In the genomic region with DNA sequence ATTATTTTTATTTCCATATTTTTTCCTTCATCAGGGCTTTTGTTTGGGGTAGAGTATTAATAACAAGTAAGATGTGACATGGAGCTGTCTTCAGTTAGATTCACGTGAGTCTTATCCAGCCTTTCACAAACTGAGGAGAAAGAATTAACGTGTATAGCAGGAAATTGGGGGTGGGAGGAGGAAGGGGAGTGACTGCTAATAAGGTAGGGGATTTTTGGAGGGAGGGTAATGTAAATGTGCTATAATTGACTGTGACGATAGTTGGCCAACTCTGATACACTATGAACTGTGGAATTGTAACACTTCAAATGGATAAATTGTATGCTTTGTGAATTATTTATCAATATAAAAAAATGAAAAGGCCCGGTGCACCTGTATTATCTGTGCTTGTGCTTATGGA, we compare ENCODE assay signal across 21 cellular contexts. TPM values are rescaled to one million over a fixed set of nuclear protein-coding genes. Genes with fewer than 3 reads are reported as not detected.
DNase-seq lines count a peak whose midpoint lies in the region; ATAC-seq and TF ChIP-seq lines count a peak whose summit lies in the region.
"Had no signal": no experiment of that assay in that cellular context is flagged by ENCODE, and none has a peak within 500 bp of the region (broad histone marks: within the 10 kb centered on the region; RNA-seq: fewer than 3 reads in every experiment).

No MANE protein-coding gene starts in this region.

- no peaks in the 10 kb centered on the region for H3K27me3 Mint-ChIP-seq in activated CD4-positive, alpha-beta T cell treated with anti-CD3 and anti-CD28 coated beads for 36 hours
- no peaks in the 10 kb centered on the region for H3K27me3 Mint-ChIP-seq in CD4-positive, alpha-beta T cell
- H3K27me3 Mint-ChIP-seq in GM23338 (ENCODE audit: insufficient read depth, low read depth, poor library complexity), result peaks cover 3% of the 10 kb centered on the region
- H3K27me3 Mint-ChIP-seq in activated T-helper 2 cell treated with anti-CD3 and anti-CD28 coated beads, Interferon-gamma antibody, Interleukin-2, Interleukin-4, amounts not matched to agents 10 μg/mL and 5 μg/mL and 100 μg/mL, durations not matched to agents 14 hours and 24 hours and 36 hours (ENCODE audit: low read depth), result no peaks in the 10 kb centered on the region

- H3K36me3 Mint-ChIP-seq in activated CD4-positive, alpha-beta T cell treated with anti-CD3 and anti-CD28 coated beads for 36 hours (ENCODE audit: low read depth), result peaks cover 53% of the 10 kb centered on the region
- H3K36me3 Mint-ChIP-seq in CD4-positive, alpha-beta T cell (ENCODE audit: low read depth), result peaks cover 69% of the 10 kb centered on the region
- H3K36me3 Mint-ChIP-seq in GM23338 (ENCODE audit: low read depth), result peaks cover 65% of the 10 kb centered on the region
- H3K36me3 Mint-ChIP-seq in activated T-helper 2 cell treated with anti-CD3 and anti-CD28 coated beads, Interferon-gamma antibody, Interleukin-2, Interleukin-4, amounts not matched to agents 10 μg/mL and 5 μg/mL and 100 μg/mL, durations not matched to agents 14 hours and 24 hours and 36 hours (ENCODE audit: low read depth), result peaks cover 67% of the 10 kb centered on the region

- TF ChIP-seq CTCF in CD4-positive, alpha-beta T cell (IDR thresholded peaks at IDR 0.05), result no peak
- TF ChIP-seq CTCF in GM23338 (conservative IDR thresholded peaks at IDR 0.05; ENCODE audit: low read depth in 2 of 2) (no peak), ascending aorta (IDR thresholded peaks at IDR 0.05) (no peak)

- H3K36me3 ChIP-seq in GM23338 (ENCODE audit: insufficient read depth), result peaks cover 30% of the 10 kb centered on the region; the same call in 1 of the 2 replicates
- H3K36me3 ChIP-seq in ascending aorta, result peaks cover 23 to 41% of the 10 kb centered on the region in 2 donors

- no peak overlapping the region for H3K4me2 ChIP-seq in GM23338

- ATAC-seq in activated CD4-positive, alpha-beta T cell treated with anti-CD3 and anti-CD28 coated beads for 36 hours, result no peak
- ATAC-seq in CD4-positive, alpha-beta T cell (ENCODE audit: poor library complexity), result no peak
- ATAC-seq in GM23338, result no peak
- no peak for ATAC-seq in GM18520 (IDR thresholded peaks at IDR 0.05; ENCODE audit: unreplicated experiment)
- no peak for ATAC-seq in HG03432 (IDR thresholded peaks at IDR 0.05; ENCODE audit: unreplicated experiment)
- ATAC-seq: CD8-positive, alpha-beta T cell; HCT116; Panc1 had no signal

- POLR2A ChIA-PET in activated CD4-positive, alpha-beta T cell treated with anti-CD3 and anti-CD28 coated beads for 36 hours (lab: Charles Lee), result no interaction called here
- POLR2A ChIA-PET in CD4-positive, alpha-beta T cell (lab: Charles Lee), result no interaction called here

- no peaks in the 10 kb centered on the region for H3K27me3 ChIP-seq in CD4-positive, alpha-beta T cell (ENCODE audit: control insufficient read depth, insufficient read depth, low read length)
- H3K27me3 ChIP-seq in GM23338 (ENCODE audit: insufficient read depth) (no peaks in the 10 kb centered on the region), ascending aorta (no peaks in the 10 kb centered on the region)
- H3K27me3 ChIP-seq: SJSA1 had no signal

- H3K27ac ChIP-seq in CD4-positive, alpha-beta T cell (ENCODE audit: low read depth, low read length), result no peak overlapping the region
- H3K27ac ChIP-seq in GM23338 (ENCODE audit: low read depth) (0 out of 2 replicates have a peak overlapping the region, but pooled peaks have one; percentile 11), ascending aorta (no peak overlapping the region)
- H3K27ac ChIP-seq: 22Rv1, GM23248, SJSA1 had no signal

- DNase-seq in activated CD4-positive, alpha-beta T cell treated with anti-CD3 and anti-CD28 coated beads for 36 hours, result no peak
- no peak for DNase-seq in activated CD4-positive, alpha-beta T cell treated with anti-CD3 and anti-CD28 coated beads for 48 hours
- DNase-seq in CD4-positive, alpha-beta T cell, result no peak
- DNase-seq in GM23338 (ENCODE audit: low spot score), result no peak
- DNase-seq in activated T-helper 2 cell treated with anti-CD3 and anti-CD28 coated beads, Interferon-gamma antibody, Interleukin-2, Interleukin-4, amounts not matched to agents 10 μg/mL and 5 μg/mL and 100 μg/mL, durations not matched to agents 14 hours and 24 hours and 36 hours (ENCODE audit: low spot score), result no peak
- no peak for DNase-seq in ascending aorta (ENCODE audit: low spot score in 2 of 2)
- DNase-seq: CD8-positive, alpha-beta T cell; DMS79; GM23248; NCI-H1092 treated with DMSO at 0.1 percent for 48 hours; NCI-H146; NCI-H2029 treated with DMSO at 0.1 percent for 48 hours; NCI-H2171 treated with DMSO at 0.1 percent for 48 hours; NCI-H446 treated with DMSO at 0.1 percent for 48 hours; NCI-H69 had no signal

- H3K9me3 Mint-ChIP-seq in activated CD4-positive, alpha-beta T cell treated with anti-CD3 and anti-CD28 coated beads for 36 hours (ENCODE audit: low read depth), result no peaks in the 10 kb centered on the region
- H3K9me3 Mint-ChIP-seq in CD4-positive, alpha-beta T cell, result no peaks in the 10 kb centered on the region
- H3K9me3 Mint-ChIP-seq in GM23338, result no peaks in the 10 kb centered on the region
- H3K9me3 Mint-ChIP-seq in activated T-helper 2 cell treated with anti-CD3 and anti-CD28 coated beads, Interferon-gamma antibody, Interleukin-2, Interleukin-4, amounts not matched to agents 10 μg/mL and 5 μg/mL and 100 μg/mL, durations not matched to agents 14 hours and 24 hours and 36 hours, result no peaks in the 10 kb centered on the region
- H3K9me3 Mint-ChIP-seq: CD8-positive, alpha-beta T cell had no signal

- H3K4me1 Mint-ChIP-seq in activated CD4-positive, alpha-beta T cell treated with anti-CD3 and anti-CD28 coated beads for 36 hours, result peaks cover 25% of the 10 kb centered on the region
- no peaks in the 10 kb centered on the region for H3K4me1 Mint-ChIP-seq in CD4-positive, alpha-beta T cell (ENCODE audit: low read depth)
- peaks cover 6% of the 10 kb centered on the region; the same call in 1 of the 3 replicates for H3K4me1 Mint-ChIP-seq in GM23338
- peaks cover 16% of the 10 kb centered on the region for H3K4me1 Mint-ChIP-seq in activated T-helper 2 cell treated with anti-CD3 and anti-CD28 coated beads, Interferon-gamma antibody, Interleukin-2, Interleukin-4, amounts not matched to agents 10 μg/mL and 5 μg/mL and 100 μg/mL, durations not matched to agents 14 hours and 24 hours and 36 hours (ENCODE audit: low read depth)

- H3K4me3 ChIP-seq in GM23338 (no peak overlapping the region), ascending aorta (no peak overlapping the region)
- H3K4me3 ChIP-seq: GM23248, SJSA1 had no signal

- intact Hi-C loops in activated CD4-positive, alpha-beta T cell treated with anti-CD3 and anti-CD28 coated beads for 36 hours (cut with DNase I, micrococcal nuclease), result no loop called here
- intact Hi-C loops in CD4-positive, alpha-beta T cell (cut with DNase I, micrococcal nuclease), result no loop called here
- intact Hi-C loops in activated T-helper 2 cell treated with anti-CD3 and anti-CD28 coated beads, Interferon-gamma antibody, Interleukin-2, Interleukin-4, amounts not matched to agents 10 μg/mL and 5 μg/mL and 100 μg/mL, durations not matched to agents 14 hours and 24 hours and 36 hours (cut with micrococcal nuclease), result no loop called here
- intact Hi-C loops in ascending aorta (cut with DNase I), result no loop called here

- peak overlapping the region; percentile 58 for H3K27ac Mint-ChIP-seq in activated CD4-positive, alpha-beta T cell treated with anti-CD3 and anti-CD28 coated beads for 36 hours
- H3K27ac Mint-ChIP-seq in CD4-positive, alpha-beta T cell, result peak overlapping the region; percentile 42
- H3K27ac Mint-ChIP-seq in GM23338, result peak overlapping the region; percentile 27; the same call in 1 of the 2 replicates
- peak overlapping the region; percentile 0 for H3K27ac Mint-ChIP-seq in activated T-helper 2 cell treated with anti-CD3 and anti-CD28 coated beads, Interferon-gamma antibody, Interleukin-2, Interleukin-4, amounts not matched to agents 10 μg/mL and 5 μg/mL and 100 μg/mL, durations not matched to agents 14 hours and 24 hours and 36 hours
- H3K27ac Mint-ChIP-seq: CD8-positive, alpha-beta T cell had no signal

- peaks cover 9% of the 10 kb centered on the region; the same call in 1 of the 2 replicates for H4K20me1 ChIP-seq in GM23338 (replicated peaks; ENCODE audit: insufficient read depth)

- H3F3A ChIP-seq in GM23338 (replicated peaks; ENCODE audit: low read depth), result no peaks in the 10 kb centered on the region

- H3K79me2 ChIP-seq in GM23338 (replicated peaks; ENCODE audit: insufficient read depth), result no peaks in the 10 kb centered on the region; the same call in 1 of the 2 replicates

- H3K4me1 ChIP-seq in GM23338 (ENCODE audit: insufficient read depth), result no peaks in the 10 kb centered on the region
- no peaks in the 10 kb centered on the region for H3K4me1 ChIP-seq in ascending aorta
- H3K4me1 ChIP-seq: SJSA1 had no signal

- no peak overlapping the region for H3K4me3 Mint-ChIP-seq in activated CD4-positive, alpha-beta T cell treated with anti-CD3 and anti-CD28 coated beads for 36 hours
- no peak overlapping the region for H3K4me3 Mint-ChIP-seq in CD4-positive, alpha-beta T cell
- H3K4me3 Mint-ChIP-seq in GM23338, result no peak overlapping the region
- no peak overlapping the region for H3K4me3 Mint-ChIP-seq in activated T-helper 2 cell treated with anti-CD3 and anti-CD28 coated beads, Interferon-gamma antibody, Interleukin-2, Interleukin-4, amounts not matched to agents 10 μg/mL and 5 μg/mL and 100 μg/mL, durations not matched to agents 14 hours and 24 hours and 36 hours (ENCODE audit: low read depth)
- H3K4me3 Mint-ChIP-seq: CD8-positive, alpha-beta T cell had no signal

- no peaks in the 10 kb centered on the region for H3K9me3 ChIP-seq in CD4-positive, alpha-beta T cell (ENCODE audit: control insufficient read depth, low read length)
- no peaks in the 10 kb centered on the region for H3K9me3 ChIP-seq in ascending aorta
- H3K9me3 ChIP-seq: SJSA1 had no signal

- H2AFZ ChIP-seq in GM23338, result no peak overlapping the region
- H2AFZ ChIP-seq: GM23248 had no signal

- H3K9me2 ChIP-seq in GM23338 (ENCODE audit: insufficient read depth), result no peaks in the 10 kb centered on the region

- CTCF ChIA-PET in activated CD4-positive, alpha-beta T cell treated with anti-CD3 and anti-CD28 coated beads for 36 hours (lab: Charles Lee), result interaction anchor here (4.0 kb wide), 1 partner anchor 12 kb away, joined by 26 read pairs; no protein-coding TSS in a partner anchor
- CTCF ChIA-PET in CD4-positive, alpha-beta T cell (lab: Charles Lee), result interaction anchor here (2.2 kb wide), 1 partner anchor 12 kb away, joined by 8 read pairs; no protein-coding TSS in a partner anchor

TF ChIP-seq in GM23338, 12 proteins besides CTCF, POLR2A, EP300 and RAD21 (continues in another document):
- TF ChIP-seq EZH2 (IDR thresholded peaks at IDR 0.05; ENCODE audit: low read depth, unreplicated experiment) (no peak), POLR2AphosphoS5 (IDR thresholded peaks at IDR 0.05; ENCODE audit: low read depth) (no peak)

RNA-seq across cellular contexts. Expression of a gene that starts 8.9 kb away (rescaled TPM):
- total RNA-seq in activated CD4-positive, alpha-beta T cell treated with anti-CD3 and anti-CD28 coated beads for 36 hours, result 100 to 1,000 TPM; 371 to 500 TPM
- 10 to 100 TPM; 60.7 to 65.3 TPM for total RNA-seq in CD4-positive, alpha-beta T cell
- 82.5 and 98.2 TPM in 2 replicates for total RNA-seq in GM23338 (2014; rRNA removed; shearing (Covaris generic))
- 420 and 428 TPM in 2 replicates for polyA plus RNA-seq in GM23338 (2016; fragmentation: Nextera tagmentation; extraction: Ambion mirVana)
- 204 and 212 TPM in 2 replicates for total RNA-seq in activated T-helper 2 cell treated with anti-CD3 and anti-CD28 coated beads, Interferon-gamma antibody, Interleukin-2, Interleukin-4, amounts not matched to agents 10 μg/mL and 5 μg/mL and 100 μg/mL, durations not matched to agents 14 hours and 24 hours and 36 hours
- 150 TPM for total RNA-seq in ascending aorta

Comparison
In these comparisons a context has a peak if more than half of its experiments do, and no peak if none do; other contexts are left out.
1. H3K27ac Mint-ChIP-seq: peak in every context shown above with its lines; median percentile 58 in activated CD4-positive, alpha-beta T cell treated with anti-CD3 and anti-CD28 coated beads for 36 hours; 42 in CD4-positive, alpha-beta T cell; 27 in GM23338; 0 in activated T-helper 2 cell treated with anti-CD3 and anti-CD28 coated beads, Interferon-gamma antibody, Interleukin-2, Interleukin-4, amounts not matched to agents 10 μg/mL and 5 μg/mL and 100 μg/mL, durations not matched to agents 14 hours and 24 hours and 36 hours.